Comparison of ENCODE assay signal across 2 cellular contexts in genomic region chr17:50328926-50329325, GRCh38.
TF ChIP-seq lines count a peak whose summit lies in the region.

No MANE protein-coding gene starts in this region.

TF ChIP-seq in IMR-90, 13 proteins besides CTCF, POLR2A, EP300 and RAD21:
- TF ChIP-seq MAZ (IDR thresholded peaks at IDR 0.05; ENCODE audit: borderline replicate concordance, low read depth, low read length) (no peak), RCOR1 (IDR thresholded peaks at IDR 0.05; ENCODE audit: insufficient replicate concordance, low read length) (no peak), RFX5 (IDR thresholded peaks at IDR 0.05; ENCODE audit: low read depth, low read length) (no peak), CEBPB (IDR thresholded peaks at IDR 0.05; ENCODE audit: low read depth, low read length) (no peak), USF2 (IDR thresholded peaks at IDR 0.05; ENCODE audit: low read depth, low read length) (no peak), BHLHE40 (IDR thresholded peaks at IDR 0.05; ENCODE audit: low read depth, low read length) (no peak), CHD1 (IDR thresholded peaks at IDR 0.05; ENCODE audit: low read depth, low read length) (no peak), NFE2L2 (IDR thresholded peaks at IDR 0.05; ENCODE audit: low read depth, low read length) (no peak)
TF ChIP-seq in IMR-90: peak in this region for 0.

TF ChIP-seq in H1, 55 proteins besides CTCF, POLR2A, EP300 and RAD21:
- TF ChIP-seq TAF7 (optimal IDR thresholded peaks at IDR 0.05; ENCODE audit: borderline replicate concordance, low read depth, low read length), result no peak
- no peak for TF ChIP-seq BCL11A (IDR thresholded peaks at IDR 0.05; ENCODE audit: low read depth in 2 of 2, low read length in 2 of 2)
- no peak for TF ChIP-seq EZH2 (IDR thresholded peaks at IDR 0.05; ENCODE audit: low read depth, low read length, severe bottlenecking)
- no peak for TF ChIP-seq RBBP5 (IDR thresholded peaks at IDR 0.05; ENCODE audit: borderline replicate concordance, low read depth, low read length)
- no peak for TF ChIP-seq ATF3 (IDR thresholded peaks at IDR 0.05; ENCODE audit: insufficient read depth, low read depth, low read length)
- TF ChIP-seq HDAC2 (IDR thresholded peaks at IDR 0.05; ENCODE audit: borderline replicate concordance in 1 of 2, low read depth in 2 of 2, low read length in 2 of 2), result no peak
- no peak for TF ChIP-seq ZNF274 (IDR thresholded peaks at IDR 0.05; ENCODE audit: borderline replicate concordance, extremely low read depth, low read length)
- no peak for TF ChIP-seq CHD2 (IDR thresholded peaks at IDR 0.05; ENCODE audit: low read length)
- TF ChIP-seq SUZ12 (IDR thresholded peaks at IDR 0.05; ENCODE audit: low read length), result no peak
- no peak for TF ChIP-seq SIX5 (IDR thresholded peaks at IDR 0.05; ENCODE audit: low read depth, low read length)
- no peak for TF ChIP-seq SP4 (IDR thresholded peaks at IDR 0.05; ENCODE audit: low read length)
- TF ChIP-seq KDM5A (IDR thresholded peaks at IDR 0.05; ENCODE audit: low read length), result no peak
- TF ChIP-seq TBP (IDR thresholded peaks at IDR 0.05; ENCODE audit: low read depth, low read length), result no peak
- TF ChIP-seq KDM1A (IDR thresholded peaks at IDR 0.05; ENCODE audit: borderline replicate concordance, low read length), result no peak
- no peak for TF ChIP-seq BRCA1 (IDR thresholded peaks at IDR 0.05; ENCODE audit: low read depth, low read length)
- no peak for TF ChIP-seq FOSL1 (IDR thresholded peaks at IDR 0.05; ENCODE audit: insufficient read depth, low read depth, low read length)
- TF ChIP-seq POLR2AphosphoS5 (IDR thresholded peaks at IDR 0.05; ENCODE audit: low read depth, low read length), result no peak
TF ChIP-seq in H1: peak in this region for 0.
